1 cellular context compared by ENCODE assay signal in the genomic region with DNA sequence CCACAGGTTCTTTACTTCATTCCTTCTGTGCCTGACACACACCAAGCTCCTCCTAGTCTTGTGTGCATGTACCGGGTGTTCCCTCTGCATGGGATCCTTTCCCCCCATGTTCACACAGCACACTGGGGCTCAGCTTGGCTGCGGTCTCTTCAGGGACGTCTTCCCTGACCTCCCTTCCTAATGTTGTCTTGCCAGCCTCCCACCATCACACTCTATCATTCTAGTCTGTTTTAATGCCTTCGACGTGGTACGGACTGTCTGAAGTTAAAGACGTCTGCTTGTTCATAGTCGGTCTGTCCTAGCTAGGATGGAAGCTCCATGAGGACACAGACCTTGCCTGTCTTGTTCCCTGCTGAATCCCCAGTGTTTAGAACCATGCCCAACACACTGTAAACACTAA.
TF ChIP-seq lines count a peak whose summit lies in the region.

No MANE protein-coding gene starts in this region.

TF ChIP-seq in H1, 55 proteins besides CTCF, POLR2A, EP300 and RAD21:
- no peak for TF ChIP-seq RXRA (IDR thresholded peaks at IDR 0.05; ENCODE audit: insufficient read depth, low read depth, low read length)
- TF ChIP-seq FOSL1 (IDR thresholded peaks at IDR 0.05; ENCODE audit: insufficient read depth, low read depth, low read length) = no peak
- no peak for TF ChIP-seq NANOG (IDR thresholded peaks at IDR 0.05; ENCODE audit: insufficient read depth, low read depth, low read length, poor library complexity, severe bottlenecking)
- no peak for TF ChIP-seq SP1 (IDR thresholded peaks at IDR 0.05; ENCODE audit: low read depth, low read length)
- no peak for TF ChIP-seq ZNF274 (IDR thresholded peaks at IDR 0.05; ENCODE audit: borderline replicate concordance, extremely low read depth, low read length)
- TF ChIP-seq CHD2 (IDR thresholded peaks at IDR 0.05; ENCODE audit: low read length) = no peak
- no peak for TF ChIP-seq SAP30 (IDR thresholded peaks at IDR 0.05; ENCODE audit: insufficient read depth, insufficient replicate concordance, low read length)
- TF ChIP-seq BRCA1 (IDR thresholded peaks at IDR 0.05; ENCODE audit: low read depth, low read length) = no peak
TF ChIP-seq in H1: peak in this region for 0.
